Comparison of ENCODE assay signal across 31 cellular contexts in the genomic region with DNA sequence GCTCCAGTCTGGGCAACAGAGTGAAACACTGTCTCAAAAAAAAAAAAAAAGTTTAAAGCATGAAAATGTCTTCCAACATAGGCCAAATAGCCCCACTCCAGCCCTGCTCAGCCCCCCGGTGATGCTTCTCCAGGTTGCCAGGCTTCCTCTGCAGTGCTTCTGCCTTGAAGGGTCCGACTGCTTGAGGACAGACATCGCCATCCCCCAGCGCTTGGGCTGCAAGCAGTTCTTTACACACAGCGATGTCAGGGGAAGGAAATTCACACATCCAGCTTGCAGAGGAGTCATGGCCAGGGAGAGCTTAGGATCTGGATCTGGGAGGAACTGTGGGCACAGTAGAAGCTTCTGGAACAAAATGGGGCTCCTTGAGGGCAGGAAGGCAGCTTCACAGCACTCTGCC. TPM values are rescaled to one million over a fixed set of nuclear protein-coding genes. Genes with fewer than 3 reads are reported as not detected.
DNase-seq lines count a peak whose midpoint lies in the region; ATAC-seq, FAIRE-seq and TF ChIP-seq lines count a peak whose summit lies in the region.
"Had no signal": no experiment of that assay in that cellular context is flagged by ENCODE, and none has a peak within 500 bp of the region (broad histone marks: within the 10 kb centered on the region; RNA-seq: fewer than 3 reads in every experiment).

No MANE protein-coding gene starts in this region.

- H3K27ac ChIP-seq in A549 (peak overlapping the region; percentile 37 to 62; a peak in 5 of 6 replicates), IMR-90 (ENCODE audit: insufficient read depth, low read length) (no peak overlapping the region), esophagus muscularis mucosa (replicated peaks in 1 of 4) (no peak overlapping the region)
- H3K27ac ChIP-seq in effector memory CD4-positive, alpha-beta T cell (ENCODE audit: insufficient read depth, low read length, poor library complexity, severe bottlenecking): no peak overlapping the region
- H3K27ac ChIP-seq: BLaER1 treated with 17β-estradiol and CSF1 and Interleukin-3, amounts not matched to agents 10 nM and 100 nM had no signal

- no peaks in the 10 kb centered on the region for H3K27me3 Mint-ChIP-seq in neural crest cell (ENCODE audit: low read depth)

- FAIRE-seq in A549 (lab: Jason Lieb, UNC): no peak
- FAIRE-seq: GM12878, K562 had no signal

- H4K5ac ChIP-seq in IMR-90 (ENCODE audit: low read depth, low read length): no peak overlapping the region

- no peak for TF ChIP-seq CTCF in A549 (IDR thresholded peaks at IDR 0.05)
- no peak for TF ChIP-seq CTCF in IMR-90 (conservative IDR thresholded peaks at IDR 0.05; ENCODE audit: low read depth, low read length)
- no peak for TF ChIP-seq CTCF in esophagus muscularis mucosa (IDR thresholded peaks at IDR 0.05)
- no peak for TF ChIP-seq CTCF in neural crest cell (conservative IDR thresholded peaks at IDR 0.05)

- H3K14ac ChIP-seq in IMR-90 (replicated peaks; ENCODE audit: low read depth, low read length): no peak overlapping the region

- peaks cover 40% of the 10 kb centered on the region for H3K4me1 Mint-ChIP-seq in neural crest cell

- peaks cover 4% of the 10 kb centered on the region for H3K9me3 Mint-ChIP-seq in neural crest cell
- H3K9me3 Mint-ChIP-seq: CD4-positive, alpha-beta T cell had no signal

- peak overlapping the region; percentile 41 for H2AFZ ChIP-seq in IMR-90 (replicated peaks; ENCODE audit: low read length, poor library complexity)

- H3K9me3 ChIP-seq in A549 (peaks cover 9% of the 10 kb centered on the region; the same call in 2 of the 3 replicates), IMR-90 (ENCODE audit: control insufficient read depth, insufficient read depth, low read length) (no peaks in the 10 kb centered on the region), esophagus muscularis mucosa (no peaks in the 10 kb centered on the region)
- no peaks in the 10 kb centered on the region for H3K9me3 ChIP-seq in effector memory CD4-positive, alpha-beta T cell (ENCODE audit: control insufficient read depth, low read length)

- no peak overlapping the region for H2BK5ac ChIP-seq in IMR-90 (ENCODE audit: low read depth, low read length, poor library complexity, severe bottlenecking)

- no TSS peak for BruUV-seq in IMR-90 (replicated peaks; lab: Mats Ljungman, UMichigan)

- peaks cover 3% of the 10 kb centered on the region for H3K36me3 Mint-ChIP-seq in neural crest cell (ENCODE audit: low read depth)

- no peak overlapping the region for H2BK15ac ChIP-seq in IMR-90 (ENCODE audit: low read depth, low read length)

- no peak overlapping the region for H3K9ac ChIP-seq in IMR-90 (ENCODE audit: low read depth, low read length)
- H3K9ac ChIP-seq: BLaER1 treated with 17β-estradiol and CSF1 and Interleukin-3, amounts not matched to agents 10 nM and 100 nM had no signal

- no peaks in the 10 kb centered on the region for H4K20me1 ChIP-seq in IMR-90 (ENCODE audit: insufficient read depth, low read length)
- H4K20me1 ChIP-seq: BLaER1 treated with 17β-estradiol and CSF1 and Interleukin-3, amounts not matched to agents 10 nM and 100 nM had no signal

- H3K4me1 ChIP-seq in A549: peaks cover 52% of the 10 kb centered on the region
- peaks cover 9% of the 10 kb centered on the region for H3K4me1 ChIP-seq in IMR-90 (ENCODE audit: control insufficient read depth, insufficient read depth, low read length)
- H3K4me1 ChIP-seq in esophagus muscularis mucosa: peaks cover 6 to 21% (median 15%) of the 10 kb centered on the region in 4 donors
- H3K4me1 ChIP-seq in effector memory CD4-positive, alpha-beta T cell (ENCODE audit: control insufficient read depth, insufficient read depth, low read length, poor library complexity, severe bottlenecking): no peaks in the 10 kb centered on the region

- H3K4me3 ChIP-seq in A549: no peak overlapping the region
- H3K4me3 ChIP-seq in IMR-90 (ENCODE audit: insufficient read depth, low read depth, low read length): no peak overlapping the region
- H3K4me3 ChIP-seq in esophagus muscularis mucosa: no peak overlapping the region
- no peak overlapping the region for H3K4me3 ChIP-seq in effector memory CD4-positive, alpha-beta T cell (ENCODE audit: insufficient read depth, low read depth, low read length, poor library complexity, severe bottlenecking)
- H3K4me3 ChIP-seq: BLaER1 treated with 17β-estradiol and CSF1 and Interleukin-3, amounts not matched to agents 10 nM and 100 nM; GM12878; K562 had no signal

- TF ChIP-seq EP300 in A549 (IDR thresholded peaks at IDR 0.05) (no peak), esophagus muscularis mucosa (IDR thresholded peaks at IDR 0.05) (no peak)

- H2BK120ac ChIP-seq in IMR-90 (ENCODE audit: low read depth, low read length): no peak overlapping the region

- no peak overlapping the region for H2AK5ac ChIP-seq in IMR-90 (ENCODE audit: low read depth, low read length)

- DNase-seq in A549 (ENCODE audit: low read depth in 1 of 2, low spot score in 1 of 2) (no peak), IMR-90 (no peak), esophagus muscularis mucosa (ENCODE audit: extremely low spot score) (peak; percentile 77), neural crest cell (ENCODE audit: low read depth, low spot score) (no peak), NCI-H524 (lab: John Stamatoyannopoulos, UW) (no peak)
- DNase-seq in effector memory CD4-positive, alpha-beta T cell: no peak
- DNase-seq: AML-193; CD4-positive, alpha-beta T cell; DMS79; EL; GDM1; Kasumi-1; NCI-H1105; NCI-H1436 treated with DMSO at 0.1 percent for 48 hours; NCI-H1930; NCI-H2107; NCI-H524 treated with DMSO at 0.1 percent for 48 hours; NCI-H774; PC-3 had no signal

- no peak overlapping the region for H4K8ac ChIP-seq in IMR-90 (ENCODE audit: low read depth in 2 of 2, low read length in 2 of 2)

- H3K56ac ChIP-seq in IMR-90 (ENCODE audit: extremely low read depth, insufficient read depth, low read length): no peak overlapping the region

- H3K27me3 ChIP-seq in IMR-90 (ENCODE audit: control insufficient read depth, insufficient read depth, low read length): peaks cover 14% of the 10 kb centered on the region
- no peaks in the 10 kb centered on the region for H3K27me3 ChIP-seq in esophagus muscularis mucosa
- no peaks in the 10 kb centered on the region for H3K27me3 ChIP-seq in effector memory CD4-positive, alpha-beta T cell (replicated peaks; ENCODE audit: control insufficient read depth, insufficient read depth, low read length, poor library complexity, severe bottlenecking)

- POLR2A ChIA-PET in A549 (lab: Yijun Ruan, JAX) (no interaction called here), IMR-90 (lab: Charles Lee; ENCODE audit: unreplicated experiment) (no interaction called here)

- H3K36me3 ChIP-seq in IMR-90 (ENCODE audit: control insufficient read depth, insufficient read depth, low read length) (no peaks in the 10 kb centered on the region), esophagus muscularis mucosa (no peaks in the 10 kb centered on the region)
- no peaks in the 10 kb centered on the region for H3K36me3 ChIP-seq in effector memory CD4-positive, alpha-beta T cell (ENCODE audit: control insufficient read depth, insufficient read depth, low read length)
- H3K36me3 ChIP-seq: BLaER1 treated with 17β-estradiol and CSF1 and Interleukin-3, amounts not matched to agents 10 nM and 100 nM had no signal

- TF ChIP-seq POLR2A in A549 (IDR thresholded peaks at IDR 0.05; ENCODE audit: low read length) (no peak), IMR-90 (IDR thresholded peaks at IDR 0.05; ENCODE audit: low read depth, low read length) (no peak), esophagus muscularis mucosa (IDR thresholded peaks at IDR 0.05; ENCODE audit: low read depth) (no peak)

- in situ Hi-C loops in IMR-90 (cut with MboI; ENCODE audit: low sequenced_read_pairs): no loop called here

- CTCF ChIA-PET in A549 (lab: Yijun Ruan, JAX): interaction anchor here (1.0 to 3.4 kb wide), 3 partner anchors 10 to 76 kb away, joined by 3 to 24 read pairs (median 4); no protein-coding TSS in a partner anchor
- CTCF ChIA-PET in IMR-90 (lab: Yijun Ruan, JAX): interaction anchor here (0.7 kb wide), 1 partner anchor 181 kb away, joined by 4 read pairs; no protein-coding TSS in a partner anchor

- peaks cover 4% of the 10 kb centered on the region; the same call in 1 of the 2 replicates for H3K9me1 ChIP-seq in IMR-90 (ENCODE audit: insufficient read depth, low read length)

- ATAC-seq in A549 (no peak), IMR-90 (ENCODE audit: low read depth) (no peak), GM18909 (IDR thresholded peaks at IDR 0.05; ENCODE audit: poor library complexity, unreplicated experiment) (no peak), HG03280 (IDR thresholded peaks at IDR 0.05; ENCODE audit: unreplicated experiment) (no peak)
- ATAC-seq: GM12878, HCT116, K562, PC-3, SK-N-SH treated with all-trans-retinoic acid at 6 μM for 48 hours had no signal

- H3K4me2 ChIP-seq in A549: no peak overlapping the region
- no peak overlapping the region for H3K4me2 ChIP-seq in IMR-90 (ENCODE audit: low read depth, low read length)
- H3K4me2 ChIP-seq: BLaER1 treated with 17β-estradiol and CSF1 and Interleukin-3, amounts not matched to agents 10 nM and 100 nM had no signal

- no peak overlapping the region for H2BK20ac ChIP-seq in IMR-90 (ENCODE audit: low read depth, low read length)

- H2AK9ac ChIP-seq in IMR-90 (replicated peaks; ENCODE audit: low read depth, low read length, poor library complexity): no peak overlapping the region

- intact Hi-C loops in IMR-90 (cut with micrococcal nuclease): no loop called here
- intact Hi-C loops in esophagus muscularis mucosa (cut with DNase I): no loop called here

- H3K4ac ChIP-seq in IMR-90 (ENCODE audit: low read depth, low read length): no peak overlapping the region

- no peaks in the 10 kb centered on the region for H3K79me1 ChIP-seq in IMR-90 (ENCODE audit: low read depth in 1 of 2, low read length in 2 of 2)

- TF ChIP-seq RAD21 in A549 (conservative IDR thresholded peaks at IDR 0.05 in 1 of 2, IDR thresholded peaks at IDR 0.05 in 1 of 2) (no peak), IMR-90 (IDR thresholded peaks at IDR 0.05; ENCODE audit: low read length) (no peak)

- 91% methylated on average over 4 of the region's 5 CpGs for WGBS in A549 (ENCODE audit: missing lambda C conversion rate)
- 89% methylated on average over 4 of the region's 5 CpGs; no CpG with 5 or more reads in 1 of the 2 experiments for WGBS in IMR-90 (ENCODE audit: extremely low coverage in 2 of 2, insufficient read length in 1 of 2), 2 experiments
- 90% methylated on average over 5 of the region's 5 CpGs for WGBS in esophagus muscularis mucosa

- H3K23ac ChIP-seq in IMR-90 (ENCODE audit: low read depth, low read length): no peak overlapping the region; the same call in 1 of the 2 replicates

- H3K18ac ChIP-seq in IMR-90 (ENCODE audit: low read depth, low read length): no peak overlapping the region

- dilution Hi-C loops in IMR-90 (cut with HindIII; ENCODE audit: low sequenced_read_pairs, unreplicated experiment): no loop called here

- no peak overlapping the region for H3K4me3 Mint-ChIP-seq in neural crest cell
- H3K4me3 Mint-ChIP-seq: CD4-positive, alpha-beta T cell had no signal

- H3K27ac Mint-ChIP-seq in neural crest cell (ENCODE audit: unreplicated experiment): peak overlapping the region; percentile 90
- H3K27ac Mint-ChIP-seq: CD4-positive, alpha-beta T cell had no signal

- no peak overlapping the region for H4K91ac ChIP-seq in IMR-90 (ENCODE audit: insufficient read depth, low read depth, low read length)

RNA-seq across cellular contexts. Expression of a gene that starts 26.9 kb away (rescaled TPM):
- polyA plus RNA-seq in A549 (2011; rRNA removed) (not detected in 2 replicates), A549 (2017; fragmentation: RNase III; extraction: RNeasy Plus Mini Kit Qiagen cat#74134 plus additional on column Dnase treatment) (not detected in 3 replicates), IMR-90 (2012; rRNA removed) (not detected in 2 replicates)
- not detected in 2 replicates for polyA plus RNA-seq in A549 (2012; cell fraction: cytosol; rRNA removed)
- polyA plus RNA-seq in A549 (2012; cell fraction: nucleus; rRNA removed): not detected in 2 replicates
- not detected in 2 replicates for polyA minus RNA-seq in A549 (2011; rRNA and poly(A)+ RNA removed)
- total RNA-seq in IMR-90 (2012; rRNA removed) (not detected in 2 replicates), esophagus muscularis mucosa (not detected), neural crest cell (not detected in 2 replicates)
- not detected in 2 replicates for polyA plus RNA-seq in IMR-90 (2012; cell fraction: cytosol; rRNA removed)
- polyA plus RNA-seq in IMR-90 (2012; cell fraction: nucleus; rRNA removed; ENCODE audit: low replicate concordance): not detected in 2 replicates
- total RNA-seq: A172; CD4-positive, alpha-beta T cell; GM12878; H4; HT-29; K562; M059J; PC-3 had no signal
- polyA plus RNA-seq: AG04450, GM12878, K562 had no signal

Comparison
In these comparisons a context has a peak if more than half of its experiments do, and no peak if none do; other contexts are left out.
1. H3K27ac ChIP-seq: peak in A549 (2 of 2); none in IMR-90 (single experiment), esophagus muscularis mucosa (0 of 4) and effector memory CD4-positive, alpha-beta T cell (single experiment).